9 cellular contexts compared by ENCODE assay signal in the genomic region with DNA sequence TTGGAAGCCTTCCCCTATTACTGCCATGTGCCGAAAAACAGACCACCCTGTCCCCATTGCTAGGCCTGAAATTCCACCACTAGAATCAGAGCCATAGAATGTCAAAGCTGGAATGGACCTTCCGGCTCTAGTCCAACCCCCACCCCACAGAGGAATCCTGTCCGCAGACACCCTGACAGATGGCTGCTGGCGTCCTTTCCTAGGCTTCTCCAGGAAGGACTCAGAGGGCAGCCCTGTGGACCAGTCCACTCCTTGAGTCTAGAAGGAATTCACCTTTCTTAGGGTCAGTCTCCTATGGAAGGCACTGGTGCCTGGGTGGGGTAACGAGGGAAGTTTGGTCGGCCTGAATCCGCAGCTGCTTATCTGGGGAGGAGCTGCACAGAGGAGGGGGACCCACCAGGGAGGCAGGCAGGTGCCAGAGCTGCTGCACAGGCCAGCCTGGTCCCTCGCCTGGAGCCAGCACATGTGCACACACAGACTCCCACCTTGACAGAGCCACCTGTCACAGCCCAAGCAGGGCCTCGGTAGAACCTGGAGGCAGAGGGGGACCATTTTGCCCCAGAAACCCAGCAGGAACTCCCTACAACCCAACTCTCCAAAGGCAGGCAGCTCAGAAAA. TPM values are rescaled to one million over a fixed set of nuclear protein-coding genes. Genes with fewer than 3 reads are reported as not detected.
A peak's percentile ranks its signal among the peaks of the same experiment; 100 is the strongest.
DNase-seq lines count a peak whose midpoint lies in the region; ATAC-seq and TF ChIP-seq lines count a peak whose summit lies in the region.
"Had no signal": no experiment of that assay in that cellular context is flagged by ENCODE, and none has a peak within 500 bp of the region (broad histone marks: within the 10 kb centered on the region; RNA-seq: fewer than 3 reads in every experiment).

No MANE protein-coding gene starts in this region.

- H3K27me3 Mint-ChIP-seq in central memory CD8-positive, alpha-beta T cell: no peaks in the 10 kb centered on the region
- H3K27me3 Mint-ChIP-seq in naive thymus-derived CD4-positive, alpha-beta T cell: no peaks in the 10 kb centered on the region

- intact Hi-C loops in Right ventricle myocardium inferior (cut with DNase I) (no loop called here), cardiac septum (cut with DNase I) (loop anchor here (2.0 to 5.0 kb wide), 3 partner anchors 24 to 62 kb away; no protein-coding TSS in a partner anchor), uterus (cut with DNase I; ENCODE audit: low total_unique reads) (no loop called here)
- intact Hi-C loops in naive thymus-derived CD4-positive, alpha-beta T cell (cut with micrococcal nuclease): loop anchor here in 1 of 2 donors (5.0 kb wide), 1 partner anchor 37 kb away; no protein-coding TSS in a partner anchor

- no peaks in the 10 kb centered on the region for H3K9me3 ChIP-seq in naive thymus-derived CD4-positive, alpha-beta T cell (ENCODE audit: control insufficient read depth in 2 of 3, low read length in 3 of 3)
- no peaks in the 10 kb centered on the region for H3K9me3 ChIP-seq in uterus

- TF ChIP-seq POLR2A in uterus (IDR thresholded peaks at IDR 0.05): no peak

- POLR2A ChIA-PET in naive thymus-derived CD4-positive, alpha-beta T cell (lab: Charles Lee): interaction anchor here (0.6 to 3.1 kb wide), 8 partner anchors 30 to 88 kb away, joined by 3 to 8 read pairs (median 6); no protein-coding TSS in a partner anchor

- ATAC-seq in Right ventricle myocardium inferior: peak; percentile 15
- no peak for ATAC-seq in central memory CD8-positive, alpha-beta T cell (replicated peaks; ENCODE audit: extremely low read depth, poor library complexity, severe bottlenecking)
- no peak for ATAC-seq in naive thymus-derived CD4-positive, alpha-beta T cell

- TF ChIP-seq CTCF in uterus (IDR thresholded peaks at IDR 0.05): no peak

- peaks cover 12 to 61% of the 10 kb centered on the region in 2 donors for H3K4me1 ChIP-seq in naive thymus-derived CD4-positive, alpha-beta T cell (ENCODE audit: control insufficient read depth in 2 of 2, insufficient read depth in 2 of 2, low read length in 2 of 2)
- H3K4me1 ChIP-seq in uterus: peaks cover 0 to 8% of the 10 kb centered on the region in 2 donors

- H3K36me3 ChIP-seq in naive thymus-derived CD4-positive, alpha-beta T cell (ENCODE audit: control insufficient read depth in 2 of 3, insufficient read depth in 3 of 3, low read length in 3 of 3): no peaks in the 10 kb centered on the region
- no peaks in the 10 kb centered on the region for H3K36me3 ChIP-seq in uterus

- no peaks in the 10 kb centered on the region for H3K9me3 Mint-ChIP-seq in central memory CD8-positive, alpha-beta T cell
- H3K9me3 Mint-ChIP-seq in naive thymus-derived CD4-positive, alpha-beta T cell: no peaks in the 10 kb centered on the region

- no peaks in the 10 kb centered on the region for H3K27me3 ChIP-seq in naive thymus-derived CD4-positive, alpha-beta T cell (ENCODE audit: control insufficient read depth in 2 of 2, insufficient read depth in 2 of 2, low read length in 2 of 2)
- H3K27me3 ChIP-seq in uterus: no peaks in the 10 kb centered on the region

- H3K27ac Mint-ChIP-seq in central memory CD8-positive, alpha-beta T cell (ENCODE audit: low read depth): peak overlapping the region; percentile 22
- peak overlapping the region; percentile 49 to 95 (median 87) for H3K27ac Mint-ChIP-seq in naive thymus-derived CD4-positive, alpha-beta T cell

- H3K4me1 Mint-ChIP-seq in central memory CD8-positive, alpha-beta T cell: peaks cover 45% of the 10 kb centered on the region
- H3K4me1 Mint-ChIP-seq in naive thymus-derived CD4-positive, alpha-beta T cell: peaks cover 46 to 60% (median 54%) of the 10 kb centered on the region in 7 donors

- H3K27ac ChIP-seq in naive thymus-derived CD4-positive, alpha-beta T cell (ENCODE audit: low read depth, low read length): peak overlapping the region; percentile 69
- H3K27ac ChIP-seq in uterus: peak overlapping the region in 1 of 2 donors; percentile 85

- peaks cover 4% of the 10 kb centered on the region for H3K36me3 Mint-ChIP-seq in central memory CD8-positive, alpha-beta T cell (ENCODE audit: insufficient read depth)
- peaks cover 0 to 3% (median 0%) of the 10 kb centered on the region in 5 donors for H3K36me3 Mint-ChIP-seq in naive thymus-derived CD4-positive, alpha-beta T cell

- DNase-seq in Right ventricle myocardium inferior (ENCODE audit: missing footprints): no peak
- DNase-seq in cardiac septum (ENCODE audit: low spot score): no peak
- no peak for DNase-seq in central memory CD8-positive, alpha-beta T cell (ENCODE audit: low spot score in 2 of 2)
- DNase-seq in naive thymus-derived CD4-positive, alpha-beta T cell: no peak
- DNase-seq in uterus: no peak
- DNase-seq in activated gamma-delta T cell treated with Interleukin-2 at 50 U/mL for 16 hours: no peak
- no peak for DNase-seq in NCI-H1930 (lab: John Stamatoyannopoulos, UW)
- no peak for DNase-seq in NCI-H2107 treated with DMSO at 0.1 percent for 48 hours (lab: John Stamatoyannopoulos, UW; ENCODE audit: unreplicated experiment)
- DNase-seq: midbrain had no signal

- H3K4me3 ChIP-seq in naive thymus-derived CD4-positive, alpha-beta T cell (ENCODE audit: low read length): no peak overlapping the region
- H3K4me3 ChIP-seq in uterus: no peak overlapping the region

- H3K4me3 Mint-ChIP-seq in central memory CD8-positive, alpha-beta T cell: peak overlapping the region; percentile 69
- H3K4me3 Mint-ChIP-seq in naive thymus-derived CD4-positive, alpha-beta T cell: peak overlapping the region; percentile 58 to 89 (median 81)

- CTCF ChIA-PET in naive thymus-derived CD4-positive, alpha-beta T cell (lab: Charles Lee): interaction anchor here (1.5 to 3.1 kb wide), 2 partner anchors 24 to 30 kb away, joined by 5 to 18 read pairs; no protein-coding TSS in a partner anchor

RNA-seq across cellular contexts. Expression of a gene that starts 2.5 kb away (rescaled TPM):
- total RNA-seq in Right ventricle myocardium inferior: 18.6 TPM
- 24.9 TPM for total RNA-seq in cardiac septum
- 100 to 1,000 TPM in 3 of 5 experiments, 10 to 100 TPM in 2; 78.9 to 117 (median 106) TPM for total RNA-seq in naive thymus-derived CD4-positive, alpha-beta T cell
- polyA plus RNA-seq in naive thymus-derived CD4-positive, alpha-beta T cell: 10 to 100 TPM; 19.4 to 29.0 TPM
- total RNA-seq in uterus: 10 to 100 TPM in 3 of 4 donors, 1 to 10 TPM in 1; 2.3 to 95.8 (median 29.9) TPM
